ENCODE assay signal across 11 cellular contexts in the genomic region with DNA sequence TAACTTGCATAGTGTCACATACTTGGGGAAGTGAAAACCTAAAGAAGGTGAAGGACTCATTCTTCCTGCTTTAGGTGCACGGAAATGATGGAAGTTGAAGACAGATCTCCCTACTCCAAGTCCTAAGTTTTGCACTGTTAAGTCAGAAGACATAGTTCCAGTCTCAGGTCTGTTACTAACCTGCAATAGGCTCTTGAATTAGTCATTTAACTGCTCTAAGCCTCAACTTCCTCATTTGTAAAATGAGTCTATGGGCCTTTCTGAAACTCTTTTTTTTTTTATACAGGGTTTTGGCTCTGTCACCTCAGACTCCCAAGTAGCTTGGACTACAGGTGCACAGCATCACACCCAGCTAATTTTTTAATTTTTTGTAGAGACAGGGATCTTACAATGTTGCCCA.
DNase-seq lines count a peak whose midpoint lies in the region; ATAC-seq and TF ChIP-seq lines count a peak whose summit lies in the region.
"Had no signal": no experiment of that assay in that cellular context is flagged by ENCODE, and none has a peak within 500 bp of the region (broad histone marks: within the 10 kb centered on the region; RNA-seq: fewer than 3 reads in every experiment).

No MANE protein-coding gene starts in this region.

- TF ChIP-seq POLR2A in NB4 (IDR thresholded peaks at IDR 0.05; ENCODE audit: extremely low read depth, insufficient read length), result no peak

- peak; percentile 60 for ATAC-seq in GM19452 (IDR thresholded peaks at IDR 0.05; ENCODE audit: unreplicated experiment)
- peak; percentile 47 for ATAC-seq in HG03039 (IDR thresholded peaks at IDR 0.05; ENCODE audit: unreplicated experiment)

- DNase-seq in CD1c-positive myeloid dendritic cell (ENCODE audit: extremely low spot score) (peak; percentile 32), NB4 (ENCODE audit: low read depth) (peak; percentile 85), DMS79 treated with DMSO at 0.1 percent for 48 hours (lab: John Stamatoyannopoulos, UW) (no peak), DMS53 (lab: John Stamatoyannopoulos, UW) (no peak), HCEC 1CT (no peak), DMS 273 treated with DMSO at 0.1 percent for 48 hours (lab: John Stamatoyannopoulos, UW) (no peak)
- DNase-seq: activated naive CD4-positive, alpha-beta T cell treated with anti-CD3 and anti-CD28 coated beads, Interleukin-2, amount 50 U/mL, for 16 hours; retina; stimulated activated naive CD4-positive, alpha-beta T cell had no signal

- TF ChIP-seq CTCF in NB4 (IDR thresholded peaks at IDR 0.05; ENCODE audit: low read depth, low read length), result no peak

- no peak overlapping the region for H3K4me3 ChIP-seq in NB4 (ENCODE audit: low read depth, low read length)

Comparison
In these comparisons a context has a peak if more than half of its experiments do, and no peak if none do; other contexts are left out.
1. DNase-seq: peak in CD1c-positive myeloid dendritic cell (single experiment) and NB4 (single experiment); none in DMS79 treated with DMSO at 0.1 percent for 48 hours (single experiment), DMS53 (single experiment), HCEC 1CT (single experiment) and DMS 273 treated with DMSO at 0.1 percent for 48 hours (single experiment).